In the genomic region with DNA sequence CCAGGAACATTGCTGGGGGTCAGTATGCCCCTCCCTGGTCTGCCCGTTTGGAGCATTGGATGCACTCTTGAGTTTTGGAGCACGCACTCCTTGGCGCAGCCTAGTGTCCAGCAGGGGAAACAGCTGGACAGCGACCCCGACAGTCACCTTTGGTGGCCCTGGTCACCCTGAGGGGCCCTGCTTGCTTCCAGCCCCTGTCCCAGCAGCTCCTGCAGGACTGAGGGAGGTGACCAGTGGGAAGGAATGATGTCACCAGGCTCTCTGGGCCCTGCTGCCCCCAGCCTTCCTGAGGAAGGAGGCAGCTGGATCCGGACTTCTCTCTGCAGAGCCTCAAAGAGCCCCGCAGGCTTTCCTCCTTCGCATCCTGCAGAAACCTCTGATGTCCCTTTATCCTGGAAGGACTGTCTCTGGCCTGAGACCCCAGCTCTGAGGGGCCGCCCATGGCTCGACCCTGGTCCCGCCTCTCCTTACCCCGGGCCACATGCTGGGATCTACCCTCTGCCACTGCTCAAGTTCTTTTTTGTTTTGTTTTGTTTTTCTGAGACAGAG, we compare ENCODE assay signal across 8 cellular contexts. TPM values are rescaled to one million over a fixed set of nuclear protein-coding genes. Genes with fewer than 3 reads are reported as not detected.
DNase-seq lines count a peak whose midpoint lies in the region; ATAC-seq and TF ChIP-seq lines count a peak whose summit lies in the region.
"Had no signal": no experiment of that assay in that cellular context is flagged by ENCODE, and none has a peak within 500 bp of the region (broad histone marks: within the 10 kb centered on the region; RNA-seq: fewer than 3 reads in every experiment).

No MANE protein-coding gene starts in this region.

- peaks cover 31% of the 10 kb centered on the region for H4K20me1 ChIP-seq in GM23338 (replicated peaks; ENCODE audit: insufficient read depth)

- H3K79me2 ChIP-seq in GM23338 (replicated peaks; ENCODE audit: insufficient read depth) = peaks cover 12% of the 10 kb centered on the region

- peak overlapping the region; percentile 84; the same call in 1 of the 2 replicates for H3K27ac ChIP-seq in GM23338 (ENCODE audit: low read depth)

- peak; percentile 51 for ATAC-seq in GM23338
- ATAC-seq in activated CD8-positive, alpha-beta T cell treated with anti-CD3 and anti-CD28 coated beads, Interleukin-2, amount 10 ng/mL, durations not matched to agents 7 days and 5 days = peak; percentile 30
- peak; percentile 52 for ATAC-seq in stimulated activated effector memory CD8-positive, alpha-beta T cell treated with anti-CD3 and anti-CD28 coated beads, Interleukin-12 subunit alpha, Interleukin-12 subunit beta, amount 100 ng/mL, for 72 hours

- POLR2A ChIA-PET in activated CD8-positive, alpha-beta T cell treated with anti-CD3 and anti-CD28 coated beads, Interleukin-2, amount 10 ng/mL, durations not matched to agents 7 days and 5 days (lab: Charles Lee) = interaction anchor here (1.2 kb wide), 1 partner anchor 10 kb away, joined by 5 read pairs; no protein-coding TSS in a partner anchor

- peaks cover 26% of the 10 kb centered on the region for H3K27me3 Mint-ChIP-seq in GM23338 (ENCODE audit: insufficient read depth, low read depth, poor library complexity)
- H3K27me3 Mint-ChIP-seq in activated CD8-positive, alpha-beta T cell treated with anti-CD3 and anti-CD28 coated beads, Interleukin-2, amount 10 ng/mL, durations not matched to agents 7 days and 5 days (ENCODE audit: low read depth) = no peaks in the 10 kb centered on the region

- no peak overlapping the region for H2AFZ ChIP-seq in GM23338

- H3K4me3 ChIP-seq in GM23338 = no peak overlapping the region

- peaks cover 26% of the 10 kb centered on the region for H3K36me3 ChIP-seq in GM23338 (ENCODE audit: insufficient read depth)

- H3K9me2 ChIP-seq in GM23338 (ENCODE audit: insufficient read depth) = no peaks in the 10 kb centered on the region

- peaks cover 81% of the 10 kb centered on the region for H3K36me3 Mint-ChIP-seq in GM23338 (ENCODE audit: low read depth)
- H3K36me3 Mint-ChIP-seq in activated CD8-positive, alpha-beta T cell treated with anti-CD3 and anti-CD28 coated beads, Interleukin-2, amount 10 ng/mL, durations not matched to agents 7 days and 5 days (ENCODE audit: low read depth) = no peaks in the 10 kb centered on the region
- H3K36me3 Mint-ChIP-seq in stimulated activated effector memory CD8-positive, alpha-beta T cell treated with anti-CD3 and anti-CD28 coated beads, Interleukin-12 subunit alpha, Interleukin-12 subunit beta, amount 100 ng/mL, for 72 hours = peaks cover 6% of the 10 kb centered on the region

- peaks cover 7% of the 10 kb centered on the region; the same call in 1 of the 2 replicates for H3K4me1 ChIP-seq in GM23338 (ENCODE audit: insufficient read depth)

- peak overlapping the region; percentile 5; the same call in 1 of the 3 replicates for H3K4me3 Mint-ChIP-seq in GM23338
- no peak overlapping the region for H3K4me3 Mint-ChIP-seq in activated CD8-positive, alpha-beta T cell treated with anti-CD3 and anti-CD28 coated beads, Interleukin-2, amount 10 ng/mL, durations not matched to agents 7 days and 5 days
- peak overlapping the region; percentile 54 for H3K4me3 Mint-ChIP-seq in stimulated activated effector memory CD8-positive, alpha-beta T cell treated with anti-CD3 and anti-CD28 coated beads, Interleukin-12 subunit alpha, Interleukin-12 subunit beta, amount 100 ng/mL, for 72 hours

- peak; percentile 49 to 62 for TF ChIP-seq CTCF in GM23338 (conservative IDR thresholded peaks at IDR 0.05; ENCODE audit: low read depth in 2 of 2)

- H3K27ac Mint-ChIP-seq in GM23338 = peak overlapping the region; percentile 80
- peak overlapping the region; percentile 55 for H3K27ac Mint-ChIP-seq in activated CD8-positive, alpha-beta T cell treated with anti-CD3 and anti-CD28 coated beads, Interleukin-2, amount 10 ng/mL, durations not matched to agents 7 days and 5 days
- H3K27ac Mint-ChIP-seq in stimulated activated effector memory CD8-positive, alpha-beta T cell treated with anti-CD3 and anti-CD28 coated beads, Interleukin-12 subunit alpha, Interleukin-12 subunit beta, amount 100 ng/mL, for 72 hours = peak overlapping the region; percentile 90

- no peaks in the 10 kb centered on the region for H3K27me3 ChIP-seq in GM23338 (ENCODE audit: insufficient read depth)

- DNase-seq in GM23338 (ENCODE audit: low spot score) (peak; percentile 48), iPS-NIHi7 (ENCODE audit: extremely low spot score) (peak; percentile 50), NOMO-1 treated with DMSO at 0.1 percent for 48 hours (lab: John Stamatoyannopoulos, UW; ENCODE audit: unreplicated experiment) (no peak), HuH-7 (ENCODE audit: low spot score) (no peak), cerebellum (ENCODE audit: low spot score) (no peak)
- DNase-seq in activated CD8-positive, alpha-beta T cell treated with anti-CD3 and anti-CD28 coated beads, Interleukin-2, amount 10 ng/mL, durations not matched to agents 7 days and 5 days = no peak
- no peak for DNase-seq in stimulated activated effector memory CD8-positive, alpha-beta T cell treated with anti-CD3 and anti-CD28 coated beads, Interleukin-12 subunit alpha, Interleukin-12 subunit beta, amount 100 ng/mL, for 72 hours (ENCODE audit: low spot score in 2 of 2)
- DNase-seq: NCI-H1417 treated with DMSO at 0.1 percent for 48 hours had no signal

- CTCF ChIA-PET in activated CD8-positive, alpha-beta T cell treated with anti-CD3 and anti-CD28 coated beads, Interleukin-2, amount 10 ng/mL, durations not matched to agents 7 days and 5 days (lab: Charles Lee) = interaction anchor here (0.8 to 3.2 kb wide), 8 partner anchors 10 to 59 kb away, joined by 3 to 21 read pairs (median 5); no protein-coding TSS in a partner anchor

- no peak overlapping the region for H3K4me2 ChIP-seq in GM23338

- H3K4me1 Mint-ChIP-seq in GM23338 = peaks cover 28% of the 10 kb centered on the region
- H3K4me1 Mint-ChIP-seq in activated CD8-positive, alpha-beta T cell treated with anti-CD3 and anti-CD28 coated beads, Interleukin-2, amount 10 ng/mL, durations not matched to agents 7 days and 5 days (ENCODE audit: low read depth) = peaks cover 57% of the 10 kb centered on the region
- peaks cover 49% of the 10 kb centered on the region for H3K4me1 Mint-ChIP-seq in stimulated activated effector memory CD8-positive, alpha-beta T cell treated with anti-CD3 and anti-CD28 coated beads, Interleukin-12 subunit alpha, Interleukin-12 subunit beta, amount 100 ng/mL, for 72 hours

- H3F3A ChIP-seq in GM23338 (replicated peaks; ENCODE audit: low read depth) = peaks cover 50% of the 10 kb centered on the region

- no peaks in the 10 kb centered on the region for H3K9me3 Mint-ChIP-seq in GM23338
- no peaks in the 10 kb centered on the region for H3K9me3 Mint-ChIP-seq in activated CD8-positive, alpha-beta T cell treated with anti-CD3 and anti-CD28 coated beads, Interleukin-2, amount 10 ng/mL, durations not matched to agents 7 days and 5 days (ENCODE audit: insufficient read depth)
- H3K9me3 Mint-ChIP-seq in stimulated activated effector memory CD8-positive, alpha-beta T cell treated with anti-CD3 and anti-CD28 coated beads, Interleukin-12 subunit alpha, Interleukin-12 subunit beta, amount 100 ng/mL, for 72 hours = no peaks in the 10 kb centered on the region

RNA-seq across cellular contexts. Expression of a gene that starts 11.8 kb away (rescaled TPM):
- 434 and 519 TPM in 2 replicates for total RNA-seq in GM23338 (2014; rRNA removed; shearing (Covaris generic))
- polyA plus RNA-seq in GM23338 (2016; fragmentation: Nextera tagmentation; extraction: Ambion mirVana) = 217 and 220 TPM in 2 replicates
- under 1 TPM; 0.23 to 0.26 TPM for total RNA-seq in activated CD8-positive, alpha-beta T cell treated with anti-CD3 and anti-CD28 coated beads, Interleukin-2, amount 10 ng/mL, durations not matched to agents 7 days and 5 days
- not detected for total RNA-seq in cerebellum

RNA-seq across cellular contexts. Expression of a gene that starts 21.9 kb away (rescaled TPM):
- 2.3 TPM in 1 of 2 replicates, not detected in the other for total RNA-seq in GM23338 (2014; rRNA removed; shearing (Covaris generic))
- polyA plus RNA-seq in GM23338 (2016; fragmentation: Nextera tagmentation; extraction: Ambion mirVana) = 6.1 and 7.7 TPM in 2 replicates
- 1,000 to 10,000 TPM; 1,836 to 1,884 TPM for total RNA-seq in activated CD8-positive, alpha-beta T cell treated with anti-CD3 and anti-CD28 coated beads, Interleukin-2, amount 10 ng/mL, durations not matched to agents 7 days and 5 days
- 2.2 TPM for total RNA-seq in cerebellum

RNA-seq across cellular contexts. Expression of a gene that starts 25.1 kb away (rescaled TPM):
- 29.1 and 29.9 TPM in 2 replicates for total RNA-seq in GM23338 (2014; rRNA removed; shearing (Covaris generic))
- 15.7 and 16.6 TPM in 2 replicates for polyA plus RNA-seq in GM23338 (2016; fragmentation: Nextera tagmentation; extraction: Ambion mirVana)
- not detected for total RNA-seq in activated CD8-positive, alpha-beta T cell treated with anti-CD3 and anti-CD28 coated beads, Interleukin-2, amount 10 ng/mL, durations not matched to agents 7 days and 5 days
- total RNA-seq in cerebellum = 11.0 TPM

RNA-seq across cellular contexts. Expression of a gene that starts 41.0 kb away (rescaled TPM):
- 15.9 and 18.8 TPM in 2 replicates for total RNA-seq in GM23338 (2014; rRNA removed; shearing (Covaris generic))
- 6.1 and 7.7 TPM in 2 replicates for polyA plus RNA-seq in GM23338 (2016; fragmentation: Nextera tagmentation; extraction: Ambion mirVana)
- 10 to 100 TPM; 58.0 to 66.1 TPM for total RNA-seq in activated CD8-positive, alpha-beta T cell treated with anti-CD3 and anti-CD28 coated beads, Interleukin-2, amount 10 ng/mL, durations not matched to agents 7 days and 5 days
- 1.1 TPM for total RNA-seq in cerebellum

RNA-seq across cellular contexts. Expression of a gene that starts 47.5 kb away (rescaled TPM):
- 10.4 and 10.6 TPM in 2 replicates for total RNA-seq in GM23338 (2014; rRNA removed; shearing (Covaris generic))
- polyA plus RNA-seq in GM23338 (2016; fragmentation: Nextera tagmentation; extraction: Ambion mirVana) = 2.9 and 3.5 TPM in 2 replicates
- 10 to 100 TPM; 10.8 to 12.1 TPM for total RNA-seq in activated CD8-positive, alpha-beta T cell treated with anti-CD3 and anti-CD28 coated beads, Interleukin-2, amount 10 ng/mL, durations not matched to agents 7 days and 5 days
- total RNA-seq in cerebellum = 6.4 TPM

Comparison
In these comparisons a context has a peak if more than half of its experiments do, and no peak if none do; other contexts are left out.
1. DNase-seq: peak in GM23338 (single experiment) and iPS-NIHi7 (single experiment); none in activated CD8-positive, alpha-beta T cell treated with anti-CD3 and anti-CD28 coated beads, Interleukin-2, amount 10 ng/mL, durations not matched to agents 7 days and 5 days (single experiment), stimulated activated effector memory CD8-positive, alpha-beta T cell treated with anti-CD3 and anti-CD28 coated beads, Interleukin-12 subunit alpha, Interleukin-12 subunit beta, amount 100 ng/mL, for 72 hours (0 of 2), NOMO-1 treated with DMSO at 0.1 percent for 48 hours (single experiment), HuH-7 (single experiment) and cerebellum (single experiment).
2. RNA of a gene that starts 11.8 kb away (total RNA-seq): 434 to 519 TPM in GM23338; 0.23 to 0.26 TPM in activated CD8-positive, alpha-beta T cell treated with anti-CD3 and anti-CD28 coated beads, Interleukin-2, amount 10 ng/mL, durations not matched to agents 7 days and 5 days and not detected in cerebellum (single experiment); every median in the first group is over 100 times any median in the second.
3. RNA of a gene that starts 21.9 kb away (total RNA-seq): 1,836 to 1,884 TPM in activated CD8-positive, alpha-beta T cell treated with anti-CD3 and anti-CD28 coated beads, Interleukin-2, amount 10 ng/mL, durations not matched to agents 7 days and 5 days; 2.3 TPM in GM23338 and 2.2 TPM in cerebellum (single experiment); every median in the first group is over 100 times any median in the second.
4. RNA of a gene that starts 25.1 kb away (total RNA-seq): 29.1 to 29.9 TPM in GM23338 and 11.0 TPM in cerebellum (single experiment); not detected in activated CD8-positive, alpha-beta T cell treated with anti-CD3 and anti-CD28 coated beads, Interleukin-2, amount 10 ng/mL, durations not matched to agents 7 days and 5 days; every median in the first group is over 10 times any median in the second.
5. Peak in every context shown above with its lines, with median percentiles within 50 percentile points of each other: ATAC-seq and H3K27ac Mint-ChIP-seq.